2 cellular contexts compared by ENCODE assay signal in genomic region chr2:181306785-181307184, GRCh38.
TF ChIP-seq lines count a peak whose summit lies in the region.

No MANE protein-coding gene starts in this region.

TF ChIP-seq in HCT116, 20 proteins besides CTCF, POLR2A, EP300 and RAD21 (continued from another document):
- no peak for TF ChIP-seq REST (IDR thresholded peaks at IDR 0.05; ENCODE audit: low read depth)
- no peak for TF ChIP-seq ELF1 (IDR thresholded peaks at IDR 0.05; ENCODE audit: borderline replicate concordance, low read depth)
- TF ChIP-seq POLR2AphosphoS5 (IDR thresholded peaks at IDR 0.05; ENCODE audit: low read depth, low read length): no peak
- TF ChIP-seq ZFX (IDR thresholded peaks at IDR 0.05): no peak
- TF ChIP-seq FOSL1 (IDR thresholded peaks at IDR 0.05; ENCODE audit: low read depth): no peak
- TF ChIP-seq JUND (IDR thresholded peaks at IDR 0.05): no peak
- TF ChIP-seq EGR1 (IDR thresholded peaks at IDR 0.05; ENCODE audit: low read depth): no peak

TF ChIP-seq in SK-N-SH treated with all-trans-retinoic acid at 6 μM for 48 hours, 23 proteins besides CTCF, POLR2A, EP300 and RAD21 (continued from another document):
- TF ChIP-seq TSHZ2 (CRISPR knock-in tag; IDR thresholded peaks at IDR 0.05) (no peak), ARNTL (CRISPR knock-in tag; IDR thresholded peaks at IDR 0.05; ENCODE audit: borderline replicate concordance, low read depth) (no peak)
